ENCODE assay signal across 12 cellular contexts in the genomic region with DNA sequence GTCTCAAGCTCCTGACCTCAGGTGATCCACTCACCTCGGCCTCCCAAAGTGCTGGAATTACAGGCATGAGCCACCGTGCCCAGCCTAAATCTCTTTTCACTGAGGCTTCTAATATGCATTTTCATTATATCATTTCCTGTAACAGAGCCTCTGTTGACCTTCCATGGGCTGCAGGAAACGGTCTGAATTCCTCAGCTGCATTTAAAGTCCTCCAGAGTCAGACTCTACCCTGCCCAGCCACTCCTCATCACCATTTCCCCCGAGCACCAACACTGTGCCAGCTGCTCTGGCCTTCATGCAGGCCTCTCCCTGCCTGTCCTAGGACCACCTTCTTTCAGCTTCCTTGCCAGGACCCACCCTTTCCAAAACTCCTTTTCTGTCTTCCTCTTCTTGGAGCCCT. TPM values are rescaled to one million over a fixed set of nuclear protein-coding genes. Genes with fewer than 3 reads are reported as not detected.
DNase-seq lines count a peak whose midpoint lies in the region; ATAC-seq, FAIRE-seq and TF ChIP-seq lines count a peak whose summit lies in the region.
"Had no signal": no experiment of that assay in that cellular context is flagged by ENCODE, and none has a peak within 500 bp of the region (broad histone marks: within the 10 kb centered on the region; RNA-seq: fewer than 3 reads in every experiment).

No MANE protein-coding gene starts in this region.

- no peak overlapping the region for H2AK5ac ChIP-seq in mesenchymal stem cell (ENCODE audit: low read length, severe bottlenecking)

- no peaks in the 10 kb centered on the region for H4K20me1 ChIP-seq in endothelial cell of umbilical vein (replicated peaks; ENCODE audit: control insufficient read depth, extremely low read depth, insufficient read depth, low read length)

- 11% methylated on average over 4 of the region's 4 CpGs for WGBS in mesenchymal stem cell

- TF ChIP-seq POLR2A in endothelial cell of umbilical vein (IDR thresholded peaks at IDR 0.05; ENCODE audit: low read depth, low read length), result peak; percentile 15

- peak; percentile 40 for DNase-seq in AG10803 (ENCODE audit: low read depth)
- DNase-seq in RCC 7860 (ENCODE audit: low spot score), result peak; percentile 49
- DNase-seq in endothelial cell of umbilical vein (ENCODE audit: low read depth, low spot score), result peak; percentile 85
- no peak for DNase-seq in mesenchymal stem cell
- no peak for DNase-seq in NCI-H1436 treated with DMSO at 0.1 percent for 48 hours (lab: John Stamatoyannopoulos, UW)
- no peak for DNase-seq in amniotic stem cell (lab: John Stamatoyannopoulos, UW)
- DNase-seq: activated T-cell treated with anti-CD3 and anti-CD28 coated beads, Interleukin-2, amount 50 U/mL, for 48 hours; AML-193; RPMI8226 had no signal

- H3K4me1 ChIP-seq in endothelial cell of umbilical vein (ENCODE audit: control insufficient read depth, extremely low read depth, insufficient read depth, low read length) (peaks cover 30% of the 10 kb centered on the region), mesenchymal stem cell (ENCODE audit: control insufficient read depth, insufficient read depth, low read depth, low read length) (peaks cover 14% of the 10 kb centered on the region)

- no peak overlapping the region for H3K4me3 ChIP-seq in AG10803 (ENCODE audit: low read length)
- H3K4me3 ChIP-seq in endothelial cell of umbilical vein (replicated peaks in 1 of 3; ENCODE audit: insufficient read depth in 1 of 3, low read depth in 1 of 3, low read length in 3 of 3), result no peak overlapping the region
- H3K4me3 ChIP-seq in mesenchymal stem cell (ENCODE audit: insufficient read depth in 1 of 2, low read depth in 1 of 2, low read length in 2 of 2), result no peak overlapping the region
- H3K4me3 ChIP-seq: suprapubic skin had no signal

- peak overlapping the region; percentile 79 for H3K4me2 ChIP-seq in endothelial cell of umbilical vein (ENCODE audit: insufficient read depth, low read length)
- H3K4me2 ChIP-seq in mesenchymal stem cell (ENCODE audit: low read length, poor library complexity, severe bottlenecking), result no peak overlapping the region

- no peak overlapping the region for H3K4ac ChIP-seq in mesenchymal stem cell (ENCODE audit: low read depth in 1 of 2, low read length in 2 of 2)

- no peak for TF ChIP-seq CTCF in AG10803 (conservative IDR thresholded peaks at IDR 0.05; ENCODE audit: low read length)
- no peak for TF ChIP-seq CTCF in endothelial cell of umbilical vein (IDR thresholded peaks at IDR 0.05; ENCODE audit: extremely low read depth in 1 of 2, insufficient read depth in 1 of 2, low read depth in 1 of 2, low read length in 2 of 2)

- CTCF ChIA-PET in endothelial cell of umbilical vein (lab: Charles Lee), result interaction anchor here (1.0 to 6.3 kb wide), 12 partner anchors 8 to 431 kb away, joined by 3 to 66 read pairs (median 16); partner anchors contain the start of genes NFKBIA, PSMA6 and SRP54

- H2BK15ac ChIP-seq in mesenchymal stem cell (ENCODE audit: low read depth, poor library complexity, severe bottlenecking), result no peak overlapping the region

- intact Hi-C loops in endothelial cell of umbilical vein (cut with micrococcal nuclease), result loop anchor here (1.0 to 5.0 kb wide), 6 partner anchors 8 to 742 kb away; partner anchors contain the start of genes FAM177A1, PRORP and SRP54

- POLR2A ChIA-PET in endothelial cell of umbilical vein (lab: Charles Lee), result interaction anchor here (0.6 to 1.6 kb wide), 3 partner anchors 10 to 276 kb away, joined by 3 to 10 read pairs (median 7); partner anchors contain the start of gene NFKBIA

- peak overlapping the region in 1 of 2 experiments; percentile 27 for H2BK12ac ChIP-seq in mesenchymal stem cell (ENCODE audit: low read length in 2 of 2)

- H3K79me1 ChIP-seq in mesenchymal stem cell (replicated peaks; ENCODE audit: low read length, poor library complexity, severe bottlenecking), result no peaks in the 10 kb centered on the region

- H2BK120ac ChIP-seq in mesenchymal stem cell (ENCODE audit: low read depth, low read length), result no peak overlapping the region

- H3K27ac ChIP-seq in endothelial cell of umbilical vein (ENCODE audit: insufficient read depth, low read depth, low read length), result peak overlapping the region; percentile 78
- peak overlapping the region; percentile 53 for H3K27ac ChIP-seq in mesenchymal stem cell (ENCODE audit: low read length, poor library complexity, severe bottlenecking)
- H3K27ac ChIP-seq: suprapubic skin had no signal

- H3K9me3 ChIP-seq in endothelial cell of umbilical vein (replicated peaks; ENCODE audit: control insufficient read depth, insufficient read depth, low read length), result no peaks in the 10 kb centered on the region
- no peaks in the 10 kb centered on the region for H3K9me3 ChIP-seq in mesenchymal stem cell (ENCODE audit: control insufficient read depth, low read length)
- H3K9me3 ChIP-seq: suprapubic skin had no signal

- H2AFZ ChIP-seq in endothelial cell of umbilical vein (ENCODE audit: low read depth, low read length), result peak overlapping the region; percentile 92
- H2AFZ ChIP-seq in mesenchymal stem cell (ENCODE audit: low read depth, low read length), result no peak overlapping the region

- ATAC-seq in HG03565 (IDR thresholded peaks at IDR 0.05; ENCODE audit: unreplicated experiment) (no peak), GM18517 (IDR thresholded peaks at IDR 0.05; ENCODE audit: unreplicated experiment) (no peak)

- no peaks in the 10 kb centered on the region for H3K79me2 ChIP-seq in endothelial cell of umbilical vein (ENCODE audit: control insufficient read depth, insufficient read depth, low read length)

- no peak overlapping the region for H3K23ac ChIP-seq in mesenchymal stem cell (ENCODE audit: low read length in 2 of 2)

- H3K14ac ChIP-seq in mesenchymal stem cell (ENCODE audit: low read length in 2 of 2), result no peak overlapping the region

- H3K9me1 ChIP-seq in endothelial cell of umbilical vein (replicated peaks; ENCODE audit: control insufficient read depth, extremely low read depth, insufficient read depth, low read length), result no peaks in the 10 kb centered on the region

- no TSS peak for BruUV-seq in endothelial cell of umbilical vein (replicated peaks; lab: Mats Ljungman, UMichigan)

- H3K27me3 ChIP-seq in endothelial cell of umbilical vein (ENCODE audit: control insufficient read depth in 2 of 2, insufficient read depth in 2 of 2, low read length in 2 of 2), result no peaks in the 10 kb centered on the region
- no peaks in the 10 kb centered on the region for H3K27me3 ChIP-seq in mesenchymal stem cell (ENCODE audit: control insufficient read depth in 1 of 2, insufficient read depth in 1 of 2, low read length in 2 of 2)
- H3K27me3 ChIP-seq: suprapubic skin had no signal

- no peak overlapping the region for H2BK5ac ChIP-seq in mesenchymal stem cell (ENCODE audit: low read depth, low read length, poor library complexity, severe bottlenecking)

- H3K18ac ChIP-seq in mesenchymal stem cell (ENCODE audit: low read depth in 1 of 2, low read length in 2 of 2), result peak overlapping the region; percentile 46 to 78

- H4K8ac ChIP-seq in mesenchymal stem cell (ENCODE audit: low read length), result peak overlapping the region; percentile 96

- H3K9ac ChIP-seq in endothelial cell of umbilical vein (replicated peaks; ENCODE audit: extremely low read depth, insufficient read depth, low read length) (peak overlapping the region; percentile 50), mesenchymal stem cell (ENCODE audit: low read length) (peak overlapping the region; percentile 22)

- peak overlapping the region; percentile 70 for H4K91ac ChIP-seq in mesenchymal stem cell (ENCODE audit: low read length)

- FAIRE-seq in RCC 7860 (lab: Jason Lieb, UNC) (no peak), endothelial cell of umbilical vein (lab: Jason Lieb, UNC) (peak; percentile 92)

- dilution Hi-C loops in endothelial cell of umbilical vein (cut with MboI; ENCODE audit: extremely low pct_ligation_motif_present, low sequenced_read_pairs), result no loop called here

- H3K36me3 ChIP-seq in endothelial cell of umbilical vein (ENCODE audit: control insufficient read depth in 2 of 2, extremely low read depth in 1 of 2, insufficient read depth in 2 of 2, low read length in 2 of 2) (no peaks in the 10 kb centered on the region), mesenchymal stem cell (ENCODE audit: control insufficient read depth in 1 of 2, insufficient read depth in 2 of 2, low read depth in 1 of 2, low read length in 2 of 2) (no peaks in the 10 kb centered on the region)
- H3K36me3 ChIP-seq: suprapubic skin had no signal

TF ChIP-seq in endothelial cell of umbilical vein, 7 proteins besides CTCF, POLR2A, EP300 and RAD21:
- TF ChIP-seq EZH2 (IDR thresholded peaks at IDR 0.05; ENCODE audit: borderline replicate concordance, low read depth, low read length, severe bottlenecking) (no peak), JUN (IDR thresholded peaks at IDR 0.05; ENCODE audit: borderline replicate concordance, insufficient read depth, insufficient read length, low read depth) (peak; percentile 55), POLR2AphosphoS5 (IDR thresholded peaks at IDR 0.05; ENCODE audit: insufficient read depth, low read depth, low read length) (peak; percentile 38)

RNA-seq across cellular contexts. Expression of gene NFKBIA, which starts 9.8 kb away (rescaled TPM):
- 52.5 and 55.7 TPM in 2 replicates for total RNA-seq in endothelial cell of umbilical vein
- 80.3 and 82.8 TPM in 2 replicates for polyA plus RNA-seq in endothelial cell of umbilical vein
- 59.3 and 76.4 TPM in 2 replicates for polyA plus RNA-seq in endothelial cell of umbilical vein (2011; cell fraction: cytosol; rRNA removed)
- polyA plus RNA-seq in endothelial cell of umbilical vein (2011; cell fraction: nucleus; rRNA removed), result 246 and 311 TPM in 2 replicates
- polyA plus RNA-seq in endothelial cell of umbilical vein (2012), result 41.8 and 54.3 TPM in 2 replicates
- polyA minus RNA-seq in endothelial cell of umbilical vein, result 118 and 161 TPM in 2 replicates
- 147 TPM for polyA minus RNA-seq in endothelial cell of umbilical vein (2011; cell fraction: cytosol; rRNA and poly(A)+ RNA removed)
- 215 and 321 TPM in 2 replicates for polyA minus RNA-seq in endothelial cell of umbilical vein (2011; cell fraction: nucleus; rRNA and poly(A)+ RNA removed)
- 80.0 TPM for polyA plus RNA-seq in mesenchymal stem cell (2013, experiment 1 of 2)
- 75.3 TPM for polyA plus RNA-seq in mesenchymal stem cell (2013, experiment 2 of 2)

Comparison
In these comparisons a context has a peak if more than half of its experiments do, and no peak if none do; other contexts are left out.
1. DNase-seq: peak in AG10803 (single experiment), RCC 7860 (single experiment) and endothelial cell of umbilical vein (single experiment); none in mesenchymal stem cell (single experiment), NCI-H1436 treated with DMSO at 0.1 percent for 48 hours (single experiment) and amniotic stem cell (single experiment).